ENCODE assay signal across 16 cellular contexts in genomic region chr5:8633706-8634105, GRCh38.
DNase-seq lines count a peak whose midpoint lies in the region; ATAC-seq and TF ChIP-seq lines count a peak whose summit lies in the region.
"Had no signal": no experiment of that assay in that cellular context is flagged by ENCODE, and none has a peak within 500 bp of the region (broad histone marks: within the 10 kb centered on the region; RNA-seq: fewer than 3 reads in every experiment).

No MANE protein-coding gene starts in this region.

- H3K4me1 ChIP-seq in Karpas-422 (ENCODE audit: low read length) (no peaks in the 10 kb centered on the region), adrenal gland (replicated peaks in 1 of 2) (no peaks in the 10 kb centered on the region)
- H3K4me1 ChIP-seq: heart left ventricle had no signal

- DNase-seq in Caki2 (ENCODE audit: low read depth) (peak; percentile 88), Karpas-422 (peak; percentile 14), choroid plexus epithelial cell (ENCODE audit: low read depth) (peak; percentile 46), kidney glomerular epithelial cell (lab: John Stamatoyannopoulos, UW) (peak; percentile 75), adrenal gland (no peak), hippocampal formation (lab: John Stamatoyannopoulos, UW) (no peak), pons (ENCODE audit: low spot score) (no peak)
- DNase-seq: activated CD4-positive, alpha-beta memory T cell treated with anti-CD3 and anti-CD28 coated beads, Interleukin-2, amount 10 ng/mL, durations not matched to agents 7 days and 5 days; DMS79; effector CD4-positive, alpha-beta T cell; heart left ventricle; left cardiac atrium had no signal

- in situ Hi-C loops in Caki2 (cut with HindIII; ENCODE audit: low pct_unique_long_range_greater_than_20kb, low sequenced_read_pairs) = no loop called here

- H3K9me2 ChIP-seq in Karpas-422 (replicated peaks; ENCODE audit: insufficient read depth, low read length) = no peaks in the 10 kb centered on the region

- no peaks in the 10 kb centered on the region for H4K20me1 ChIP-seq in Karpas-422 (ENCODE audit: insufficient read depth, low read depth, low read length)

- H3K79me2 ChIP-seq in Karpas-422 (ENCODE audit: low read length) = no peaks in the 10 kb centered on the region

- no peak overlapping the region for H3K4me2 ChIP-seq in Karpas-422 (ENCODE audit: low read depth, low read length, poor library complexity, severe bottlenecking)

- WGBS in adrenal gland, 4 donors = 42 to 58% (median 56%) methylated on average over 2 of the region's 2 CpGs

- no peak overlapping the region for H2AFZ ChIP-seq in Karpas-422 (ENCODE audit: low read length)

- no peak overlapping the region for H3K4me3 ChIP-seq in Karpas-422 (ENCODE audit: low read length)
- H3K4me3 ChIP-seq in choroid plexus epithelial cell (ENCODE audit: low read depth, low read length) = no peak overlapping the region
- H3K4me3 ChIP-seq in adrenal gland = no peak overlapping the region
- H3K4me3 ChIP-seq: heart left ventricle, thoracic aorta had no signal

- H3K27me3 ChIP-seq in Karpas-422 (ENCODE audit: low read length) (no peaks in the 10 kb centered on the region), adrenal gland (no peaks in the 10 kb centered on the region)
- H3K27me3 ChIP-seq: heart left ventricle had no signal

- H3K9me3 ChIP-seq in Karpas-422 (ENCODE audit: low read length) (peaks cover 5% of the 10 kb centered on the region; the same call in 1 of the 2 replicates), adrenal gland (replicated peaks in 1 of 3) (no peaks in the 10 kb centered on the region)
- H3K9me3 ChIP-seq: thoracic aorta had no signal

- H3K9ac ChIP-seq in Karpas-422 (ENCODE audit: low read length) = no peak overlapping the region

- peak overlapping the region; percentile 11; the same call in 1 of the 2 replicates for H3K27ac ChIP-seq in Karpas-422 (ENCODE audit: low read length)
- H3K27ac ChIP-seq in adrenal gland = no peak overlapping the region
- H3K27ac ChIP-seq: heart left ventricle, HL-60, thoracic aorta had no signal

- ATAC-seq in HG02642 (IDR thresholded peaks at IDR 0.05; ENCODE audit: poor library complexity, unreplicated experiment) = no peak
- ATAC-seq: activated T-helper 17 cell treated with anti-CD3 and anti-CD28 coated beads, Interleukin-2, amount 50 U/mL, for 72 hours; heart left ventricle; left cardiac atrium had no signal

- TF ChIP-seq CTCF in choroid plexus epithelial cell (conservative IDR thresholded peaks at IDR 0.05; ENCODE audit: low read depth, low read length) (no peak), adrenal gland (IDR thresholded peaks at IDR 0.05) (no peak)

- H3K36me3 ChIP-seq in Karpas-422 (ENCODE audit: insufficient read depth, low read length) (no peaks in the 10 kb centered on the region), adrenal gland (replicated peaks in 1 of 2) (no peaks in the 10 kb centered on the region)
- H3K36me3 ChIP-seq: heart left ventricle, thoracic aorta had no signal

- no peak for TF ChIP-seq POLR2A in adrenal gland (IDR thresholded peaks at IDR 0.05)

- intact Hi-C loops in adrenal gland (cut with DNase I) = no loop called here

Comparison
In these comparisons a context has a peak if more than half of its experiments do, and no peak if none do; other contexts are left out.
1. DNase-seq: peak in Caki2 (single experiment), Karpas-422 (single experiment), choroid plexus epithelial cell (single experiment) and kidney glomerular epithelial cell (single experiment); none in adrenal gland (0 of 7), hippocampal formation (0 of 2) and pons (single experiment).